8 cellular contexts compared by ENCODE assay signal in genomic region chr17:76735006-76735405, GRCh38. TPM values are rescaled to one million over a fixed set of nuclear protein-coding genes. Genes with fewer than 3 reads are reported as not detected.
DNase-seq lines count a peak whose midpoint lies in the region; ATAC-seq and TF ChIP-seq lines count a peak whose summit lies in the region.

No MANE protein-coding gene starts in this region.

- TF ChIP-seq POLR2A in esophagus muscularis mucosa (IDR thresholded peaks at IDR 0.05; ENCODE audit: low read depth) = no peak

- H3K9me3 ChIP-seq in RWPE2 (ENCODE audit: severe bottlenecking) (no peaks in the 10 kb centered on the region), esophagus muscularis mucosa (no peaks in the 10 kb centered on the region)

- POLR2A ChIA-PET in activated CD4-positive, alpha-beta T cell treated with anti-CD3 and anti-CD28 coated beads, Interleukin-2, amount 10 ng/mL, durations not matched to agents 7 days and 5 days (lab: Charles Lee) = no interaction called here

- H3K36me3 ChIP-seq in RWPE2 (ENCODE audit: low read depth) (peaks cover 63% of the 10 kb centered on the region), esophagus muscularis mucosa (peaks cover 20 to 61% (median 49%) of the 10 kb centered on the region in 4 donors)

- H3K27me3 ChIP-seq in RWPE2 (ENCODE audit: insufficient read depth, poor library complexity, severe bottlenecking) = no peaks in the 10 kb centered on the region
- no peaks in the 10 kb centered on the region for H3K27me3 ChIP-seq in esophagus muscularis mucosa

- H3K4me3 ChIP-seq in RWPE2 (ENCODE audit: severe bottlenecking) (peak overlapping the region; percentile 96), esophagus muscularis mucosa (peak overlapping the region; percentile 84 to 97 (median 93))

- peak; percentile 40 for DNase-seq in activated CD4-positive, alpha-beta T cell treated with anti-CD3 and anti-CD28 coated beads, Interleukin-2, amount 10 ng/mL, durations not matched to agents 7 days and 5 days
- DNase-seq in activated CD4-positive, alpha-beta T cell treated with anti-CD3 and anti-CD28 coated beads, Interleukin-2, amount 50 U/mL, for 4 hours = no peak
- no peak for DNase-seq in RWPE2 (ENCODE audit: low spot score)
- no peak for DNase-seq in esophagus muscularis mucosa (ENCODE audit: extremely low spot score)
- peak; percentile 52 for DNase-seq in renal cortical epithelial cell (ENCODE audit: low read depth)
- DNase-seq in GOT3 (lab: John Stamatoyannopoulos, UW) = no peak

- no peaks in the 10 kb centered on the region for H3K9me3 Mint-ChIP-seq in activated CD4-positive, alpha-beta T cell treated with anti-CD3 and anti-CD28 coated beads, Interleukin-2, amount 10 ng/mL, durations not matched to agents 7 days and 5 days

- ATAC-seq in RWPE2 (ENCODE audit: low read depth) (no peak), HG03354 (IDR thresholded peaks at IDR 0.05; ENCODE audit: poor library complexity, severe bottlenecking, unreplicated experiment) (no peak), HG03439 (IDR thresholded peaks at IDR 0.05; ENCODE audit: unreplicated experiment) (no peak)

- peak overlapping the region; percentile 90 for H3K27ac Mint-ChIP-seq in activated CD4-positive, alpha-beta T cell treated with anti-CD3 and anti-CD28 coated beads, Interleukin-2, amount 10 ng/mL, durations not matched to agents 7 days and 5 days

- TF ChIP-seq EP300 in esophagus muscularis mucosa (IDR thresholded peaks at IDR 0.05) = no peak

- peaks cover 52% of the 10 kb centered on the region for H3K4me1 Mint-ChIP-seq in activated CD4-positive, alpha-beta T cell treated with anti-CD3 and anti-CD28 coated beads, Interleukin-2, amount 10 ng/mL, durations not matched to agents 7 days and 5 days

- H3K4me3 Mint-ChIP-seq in activated CD4-positive, alpha-beta T cell treated with anti-CD3 and anti-CD28 coated beads, Interleukin-2, amount 10 ng/mL, durations not matched to agents 7 days and 5 days = peak overlapping the region; percentile 88

- H3K27ac ChIP-seq in RWPE2 (ENCODE audit: poor library complexity, severe bottlenecking) (peak overlapping the region; percentile 88), esophagus muscularis mucosa (replicated peaks in 1 of 4) (peak overlapping the region; percentile 99 to 100 (median 99))

- TF ChIP-seq CTCF in RWPE2 (IDR thresholded peaks at IDR 0.05; ENCODE audit: poor library complexity, severe bottlenecking) (no peak), esophagus muscularis mucosa (IDR thresholded peaks at IDR 0.05) (no peak)

- no peaks in the 10 kb centered on the region for H3K27me3 Mint-ChIP-seq in activated CD4-positive, alpha-beta T cell treated with anti-CD3 and anti-CD28 coated beads, Interleukin-2, amount 10 ng/mL, durations not matched to agents 7 days and 5 days

- peaks cover 53% of the 10 kb centered on the region for H3K36me3 Mint-ChIP-seq in activated CD4-positive, alpha-beta T cell treated with anti-CD3 and anti-CD28 coated beads, Interleukin-2, amount 10 ng/mL, durations not matched to agents 7 days and 5 days (ENCODE audit: low read depth)

- intact Hi-C loops in esophagus muscularis mucosa (cut with DNase I) = no loop called here

- WGBS in esophagus muscularis mucosa = 8% methylated on average over 5 of the region's 5 CpGs

- CTCF ChIA-PET in activated CD4-positive, alpha-beta T cell treated with anti-CD3 and anti-CD28 coated beads, Interleukin-2, amount 10 ng/mL, durations not matched to agents 7 days and 5 days (lab: Charles Lee) = interaction anchor here (1.3 kb wide), 1 partner anchor 21 kb away, joined by 3 read pairs; no protein-coding TSS in a partner anchor

- H3K4me1 ChIP-seq in RWPE2 (ENCODE audit: insufficient read depth, poor library complexity, severe bottlenecking) (peaks cover 22% of the 10 kb centered on the region), esophagus muscularis mucosa (peaks cover 54 to 78% (median 75%) of the 10 kb centered on the region in 4 donors)

RNA-seq across cellular contexts. Expression of gene SRSF2, which starts 2.1 kb away (rescaled TPM):
- 100 to 1,000 TPM; 398 to 443 TPM for total RNA-seq in activated CD4-positive, alpha-beta T cell treated with anti-CD3 and anti-CD28 coated beads, Interleukin-2, amount 10 ng/mL, durations not matched to agents 7 days and 5 days
- total RNA-seq in esophagus muscularis mucosa (100 to 1,000 TPM; 133 to 173 (median 157) TPM), renal cortical epithelial cell (121 and 147 TPM in 2 replicates)

RNA-seq across cellular contexts. Expression of gene MFSD11, which starts 2.9 kb away (rescaled TPM):
- 10 to 100 TPM; 21.8 to 27.7 TPM for total RNA-seq in activated CD4-positive, alpha-beta T cell treated with anti-CD3 and anti-CD28 coated beads, Interleukin-2, amount 10 ng/mL, durations not matched to agents 7 days and 5 days
- 10 to 100 TPM; 17.1 to 22.4 (median 18.8) TPM for total RNA-seq in esophagus muscularis mucosa
- total RNA-seq in renal cortical epithelial cell = 21.1 and 23.1 TPM in 2 replicates

RNA-seq across cellular contexts. Expression of gene METTL23, which starts 8.4 kb away (rescaled TPM):
- 10 to 100 TPM; 33.0 to 35.7 TPM for total RNA-seq in activated CD4-positive, alpha-beta T cell treated with anti-CD3 and anti-CD28 coated beads, Interleukin-2, amount 10 ng/mL, durations not matched to agents 7 days and 5 days
- total RNA-seq in esophagus muscularis mucosa (10 to 100 TPM; 18.3 to 29.7 (median 23.0) TPM), renal cortical epithelial cell (27.0 and 31.6 TPM in 2 replicates)

RNA-seq across cellular contexts. Expression of gene JMJD6, which starts 8.6 kb away (rescaled TPM):
- total RNA-seq in activated CD4-positive, alpha-beta T cell treated with anti-CD3 and anti-CD28 coated beads, Interleukin-2, amount 10 ng/mL, durations not matched to agents 7 days and 5 days = 10 to 100 TPM; 42.9 to 51.3 TPM
- 10 to 100 TPM; 29.5 to 54.5 (median 49.5) TPM for total RNA-seq in esophagus muscularis mucosa
- total RNA-seq in renal cortical epithelial cell = 18.2 and 18.4 TPM in 2 replicates

RNA-seq across cellular contexts. Expression of gene MXRA7, which starts 24.2 kb away (rescaled TPM):
- 10 to 100 TPM; 25.7 to 27.3 TPM for total RNA-seq in activated CD4-positive, alpha-beta T cell treated with anti-CD3 and anti-CD28 coated beads, Interleukin-2, amount 10 ng/mL, durations not matched to agents 7 days and 5 days
- 100 to 1,000 TPM; 405 to 422 (median 411) TPM for total RNA-seq in esophagus muscularis mucosa
- total RNA-seq in renal cortical epithelial cell = 152 and 286 TPM in 2 replicates

Comparison
In these comparisons a context has a peak if more than half of its experiments do, and no peak if none do; other contexts are left out.
1. DNase-seq: peak in activated CD4-positive, alpha-beta T cell treated with anti-CD3 and anti-CD28 coated beads, Interleukin-2, amount 10 ng/mL, durations not matched to agents 7 days and 5 days (single experiment) and renal cortical epithelial cell (single experiment); none in activated CD4-positive, alpha-beta T cell treated with anti-CD3 and anti-CD28 coated beads, Interleukin-2, amount 50 U/mL, for 4 hours (0 of 2), RWPE2 (single experiment), esophagus muscularis mucosa (single experiment) and GOT3 (single experiment).